16 cellular contexts compared by ENCODE assay signal in genomic region chr2:47992671-47993070, GRCh38.
DNase-seq lines count a peak whose midpoint lies in the region; ATAC-seq and TF ChIP-seq lines count a peak whose summit lies in the region.
"Had no signal": no experiment of that assay in that cellular context is flagged by ENCODE, and none has a peak within 500 bp of the region (broad histone marks: within the 10 kb centered on the region; RNA-seq: fewer than 3 reads in every experiment).

No MANE protein-coding gene starts in this region.

- no peaks in the 10 kb centered on the region for H3K27me3 Mint-ChIP-seq in activated CD8-positive, alpha-beta T cell treated with anti-CD3 and anti-CD28 coated beads for 36 hours
- no peaks in the 10 kb centered on the region for H3K27me3 Mint-ChIP-seq in activated CD8-positive, alpha-beta T cell treated with anti-CD3 and anti-CD28 coated beads, Interleukin-2, amount 10 ng/mL, durations not matched to agents 7 days and 5 days (ENCODE audit: low read depth)
- no peaks in the 10 kb centered on the region for H3K27me3 Mint-ChIP-seq in stimulated activated naive CD8-positive, alpha-beta T cell treated with anti-CD3 and anti-CD28 coated beads, Interleukin-15, amount 100 ng/mL, for 72 hours
- peaks cover 26% of the 10 kb centered on the region for H3K27me3 Mint-ChIP-seq in central memory CD8-positive, alpha-beta T cell

- TF ChIP-seq CTCF in activated CD8-positive, alpha-beta T cell treated with anti-CD3 and anti-CD28 coated beads for 36 hours (IDR thresholded peaks at IDR 0.05) = no peak

- intact Hi-C loops in activated CD8-positive, alpha-beta T cell treated with anti-CD3 and anti-CD28 coated beads for 36 hours (cut with micrococcal nuclease) = no loop called here

- no peaks in the 10 kb centered on the region for H3K9me3 Mint-ChIP-seq in activated CD8-positive, alpha-beta T cell treated with anti-CD3 and anti-CD28 coated beads for 36 hours
- no peaks in the 10 kb centered on the region for H3K9me3 Mint-ChIP-seq in activated CD8-positive, alpha-beta T cell treated with anti-CD3 and anti-CD28 coated beads, Interleukin-2, amount 10 ng/mL, durations not matched to agents 7 days and 5 days (ENCODE audit: insufficient read depth)
- H3K9me3 Mint-ChIP-seq in stimulated activated naive CD8-positive, alpha-beta T cell treated with anti-CD3 and anti-CD28 coated beads, Interleukin-15, amount 100 ng/mL, for 72 hours = no peaks in the 10 kb centered on the region
- no peaks in the 10 kb centered on the region for H3K9me3 Mint-ChIP-seq in central memory CD8-positive, alpha-beta T cell
- H3K9me3 Mint-ChIP-seq: CD4-positive, alpha-beta memory T cell; GM23338; H9 had no signal

- DNase-seq in activated CD8-positive, alpha-beta T cell treated with anti-CD3 and anti-CD28 coated beads for 36 hours = no peak
- no peak for DNase-seq in activated CD8-positive, alpha-beta T cell treated with anti-CD3 and anti-CD28 coated beads, Interleukin-2, amount 10 ng/mL, durations not matched to agents 7 days and 5 days
- no peak for DNase-seq in stimulated activated naive CD8-positive, alpha-beta T cell treated with anti-CD3 and anti-CD28 coated beads, Interleukin-15, Interleukin-2, amounts not matched to agents 100 U/mL and 50 U/mL, for 24 hours
- DNase-seq in stimulated activated naive CD8-positive, alpha-beta T cell treated with anti-CD3 and anti-CD28 coated beads, Interleukin-15, amount 100 ng/mL, for 72 hours = no peak
- no peak for DNase-seq in central memory CD8-positive, alpha-beta T cell (ENCODE audit: low spot score in 2 of 2)
- no peak for DNase-seq in COLO668 (lab: John Stamatoyannopoulos, UW; ENCODE audit: unreplicated experiment)
- DNase-seq: 8988T; C1 segment of cervical spinal cord; Caco-2; CD4-positive, alpha-beta memory T cell; DMS153; DND-41; H9 had no signal

- CTCF ChIA-PET in activated CD8-positive, alpha-beta T cell treated with anti-CD3 and anti-CD28 coated beads for 36 hours (lab: Charles Lee) = interaction anchor here (1.6 kb wide), 1 partner anchor 24 kb away, joined by 4 read pairs; no protein-coding TSS in a partner anchor
- CTCF ChIA-PET in activated CD8-positive, alpha-beta T cell treated with anti-CD3 and anti-CD28 coated beads, Interleukin-2, amount 10 ng/mL, durations not matched to agents 7 days and 5 days (lab: Charles Lee) = no interaction called here

- H3K27ac Mint-ChIP-seq in activated CD8-positive, alpha-beta T cell treated with anti-CD3 and anti-CD28 coated beads for 36 hours = no peak overlapping the region
- H3K27ac Mint-ChIP-seq in activated CD8-positive, alpha-beta T cell treated with anti-CD3 and anti-CD28 coated beads, Interleukin-2, amount 10 ng/mL, durations not matched to agents 7 days and 5 days = no peak overlapping the region
- no peak overlapping the region for H3K27ac Mint-ChIP-seq in stimulated activated naive CD8-positive, alpha-beta T cell treated with anti-CD3 and anti-CD28 coated beads, Interleukin-15, amount 100 ng/mL, for 72 hours
- peak overlapping the region; percentile 26 for H3K27ac Mint-ChIP-seq in central memory CD8-positive, alpha-beta T cell (ENCODE audit: low read depth)
- H3K27ac Mint-ChIP-seq: CD4-positive, alpha-beta memory T cell; GM23338; H9 had no signal

- no peak overlapping the region for H3K4me3 Mint-ChIP-seq in activated CD8-positive, alpha-beta T cell treated with anti-CD3 and anti-CD28 coated beads for 36 hours
- no peak overlapping the region for H3K4me3 Mint-ChIP-seq in activated CD8-positive, alpha-beta T cell treated with anti-CD3 and anti-CD28 coated beads, Interleukin-2, amount 10 ng/mL, durations not matched to agents 7 days and 5 days
- H3K4me3 Mint-ChIP-seq in stimulated activated naive CD8-positive, alpha-beta T cell treated with anti-CD3 and anti-CD28 coated beads, Interleukin-15, amount 100 ng/mL, for 72 hours = no peak overlapping the region
- no peak overlapping the region for H3K4me3 Mint-ChIP-seq in central memory CD8-positive, alpha-beta T cell
- H3K4me3 Mint-ChIP-seq: CD4-positive, alpha-beta memory T cell; GM23338; H9 had no signal

- peak; percentile 39 for ATAC-seq in activated CD8-positive, alpha-beta T cell treated with anti-CD3 and anti-CD28 coated beads for 36 hours
- ATAC-seq in activated CD8-positive, alpha-beta T cell treated with anti-CD3 and anti-CD28 coated beads, Interleukin-2, amount 10 ng/mL, durations not matched to agents 7 days and 5 days = no peak
- ATAC-seq in stimulated activated naive CD8-positive, alpha-beta T cell treated with anti-CD3 and anti-CD28 coated beads, Interleukin-15, Interleukin-2, amounts not matched to agents 100 U/mL and 50 U/mL, for 24 hours = peak; percentile 68
- ATAC-seq in stimulated activated naive CD8-positive, alpha-beta T cell treated with anti-CD3 and anti-CD28 coated beads, Interleukin-15, amount 100 ng/mL, for 72 hours = no peak
- no peak for ATAC-seq in central memory CD8-positive, alpha-beta T cell (replicated peaks; ENCODE audit: extremely low read depth, poor library complexity, severe bottlenecking)
- no peak for ATAC-seq in GM18505 (IDR thresholded peaks at IDR 0.05; ENCODE audit: unreplicated experiment)
- ATAC-seq: GM23338, HCT116 had no signal

- no peaks in the 10 kb centered on the region for H3K36me3 Mint-ChIP-seq in activated CD8-positive, alpha-beta T cell treated with anti-CD3 and anti-CD28 coated beads for 36 hours (ENCODE audit: low read depth)
- no peaks in the 10 kb centered on the region for H3K36me3 Mint-ChIP-seq in activated CD8-positive, alpha-beta T cell treated with anti-CD3 and anti-CD28 coated beads, Interleukin-2, amount 10 ng/mL, durations not matched to agents 7 days and 5 days (ENCODE audit: low read depth)
- no peaks in the 10 kb centered on the region for H3K36me3 Mint-ChIP-seq in central memory CD8-positive, alpha-beta T cell (ENCODE audit: insufficient read depth)
- H3K36me3 Mint-ChIP-seq: CD4-positive, alpha-beta memory T cell had no signal

- no peak for TF ChIP-seq POLR2A in GM18505 (IDR thresholded peaks at IDR 0.05; ENCODE audit: borderline replicate concordance, extremely low read depth, insufficient read depth, insufficient read length)

- H3K4me1 Mint-ChIP-seq in activated CD8-positive, alpha-beta T cell treated with anti-CD3 and anti-CD28 coated beads for 36 hours (ENCODE audit: low read depth) = peaks cover 6% of the 10 kb centered on the region
- H3K4me1 Mint-ChIP-seq in activated CD8-positive, alpha-beta T cell treated with anti-CD3 and anti-CD28 coated beads, Interleukin-2, amount 10 ng/mL, durations not matched to agents 7 days and 5 days (ENCODE audit: low read depth) = no peaks in the 10 kb centered on the region
- H3K4me1 Mint-ChIP-seq in stimulated activated naive CD8-positive, alpha-beta T cell treated with anti-CD3 and anti-CD28 coated beads, Interleukin-15, amount 100 ng/mL, for 72 hours = peaks cover 5% of the 10 kb centered on the region
- H3K4me1 Mint-ChIP-seq in central memory CD8-positive, alpha-beta T cell = no peaks in the 10 kb centered on the region
- H3K4me1 Mint-ChIP-seq: CD4-positive, alpha-beta memory T cell; GM23338; H9 had no signal

- POLR2A ChIA-PET in activated CD8-positive, alpha-beta T cell treated with anti-CD3 and anti-CD28 coated beads for 36 hours (lab: Charles Lee) = no interaction called here
- POLR2A ChIA-PET in activated CD8-positive, alpha-beta T cell treated with anti-CD3 and anti-CD28 coated beads, Interleukin-2, amount 10 ng/mL, durations not matched to agents 7 days and 5 days (lab: Charles Lee) = no interaction called here

Comparison
In these comparisons a context has a peak if more than half of its experiments do, and no peak if none do; other contexts are left out.
1. ATAC-seq: peak in activated CD8-positive, alpha-beta T cell treated with anti-CD3 and anti-CD28 coated beads for 36 hours (single experiment) and stimulated activated naive CD8-positive, alpha-beta T cell treated with anti-CD3 and anti-CD28 coated beads, Interleukin-15, Interleukin-2, amounts not matched to agents 100 U/mL and 50 U/mL, for 24 hours (single experiment); none in activated CD8-positive, alpha-beta T cell treated with anti-CD3 and anti-CD28 coated beads, Interleukin-2, amount 10 ng/mL, durations not matched to agents 7 days and 5 days (single experiment), stimulated activated naive CD8-positive, alpha-beta T cell treated with anti-CD3 and anti-CD28 coated beads, Interleukin-15, amount 100 ng/mL, for 72 hours (single experiment), central memory CD8-positive, alpha-beta T cell (single experiment) and GM18505 (single experiment).